26 cellular contexts compared by ENCODE assay signal in genomic region chr16:770411-770810, GRCh38. TPM values are rescaled to one million over a fixed set of nuclear protein-coding genes. Genes with fewer than 3 reads are reported as not detected.
DNase-seq lines count a peak whose midpoint lies in the region; ATAC-seq and TF ChIP-seq lines count a peak whose summit lies in the region.
"Had no signal": no experiment of that assay in that cellular context is flagged by ENCODE, and none has a peak within 500 bp of the region (broad histone marks: within the 10 kb centered on the region; RNA-seq: fewer than 3 reads in every experiment).

No MANE protein-coding gene starts in this region.

- intact Hi-C loops in esophagus squamous epithelium (cut with DNase I), result no loop called here

- no peak overlapping the region for H3K27ac ChIP-seq in neuronal stem cell (replicated peaks; ENCODE audit: low read length)
- no peak overlapping the region for H3K27ac ChIP-seq in esophagus squamous epithelium
- H3K27ac ChIP-seq: BLaER1 had no signal

- peaks cover 0 to 1% (median 0%) of the 10 kb centered on the region in 3 experiments for H3K27me3 ChIP-seq in neuronal stem cell (ENCODE audit: control insufficient read depth in 3 of 3, insufficient read depth in 3 of 3, low read depth in 1 of 3, low read length in 3 of 3)
- peaks cover 0 to 43% (median 0%) of the 10 kb centered on the region in 4 donors for H3K27me3 ChIP-seq in esophagus squamous epithelium
- H3K27me3 ChIP-seq: BE2C, BLaER1 had no signal

- peak overlapping the region; percentile 30 for H4K91ac ChIP-seq in neuronal stem cell (ENCODE audit: low read depth, low read length, poor library complexity)

- H3K4me3 ChIP-seq in neuronal stem cell (ENCODE audit: low read length in 2 of 2), result no peak overlapping the region
- H3K4me3 ChIP-seq in esophagus squamous epithelium, result no peak overlapping the region
- H3K4me3 ChIP-seq: BLaER1, GM12878 had no signal

- no CpG with 5 or more reads among the region's 13 CpGs for WGBS in neuronal stem cell (ENCODE audit: extremely low coverage in 2 of 2, insufficient read length in 2 of 2, insufficient replicate concordance in 1 of 2), 2 donors
- no CpG with 5 or more reads among the region's 13 CpGs for WGBS in esophagus squamous epithelium, 2 donors

- no peak overlapping the region for H3K4ac ChIP-seq in neuronal stem cell (ENCODE audit: low read length)

- H3K9me3 Mint-ChIP-seq in stimulated activated naive CD8-positive, alpha-beta T cell treated with anti-CD3 and anti-CD28 coated beads, Interleukin-15, amount 100 ng/mL, for 72 hours, result no peaks in the 10 kb centered on the region
- no peaks in the 10 kb centered on the region for H3K9me3 Mint-ChIP-seq in stimulated activated naive B cell treated with anti-CD40 and anti-IgM and Interleukin-4, amounts not matched to agents 10 μg/mL and 1 μg/mL and 100 μg/mL, for 72 hours
- H3K9me3 Mint-ChIP-seq: CD14-positive monocyte; CD4-positive, alpha-beta memory T cell; CD8-positive, alpha-beta memory T cell had no signal

- H3K4me1 Mint-ChIP-seq in stimulated activated naive CD8-positive, alpha-beta T cell treated with anti-CD3 and anti-CD28 coated beads, Interleukin-15, amount 100 ng/mL, for 72 hours, result no peaks in the 10 kb centered on the region
- H3K4me1 Mint-ChIP-seq in stimulated activated naive B cell treated with anti-CD40 and anti-IgM and Interleukin-4, amounts not matched to agents 10 μg/mL and 1 μg/mL and 100 μg/mL, for 72 hours, result no peaks in the 10 kb centered on the region
- H3K4me1 Mint-ChIP-seq: CD14-positive monocyte; CD4-positive, alpha-beta memory T cell; CD4-positive, CD25-positive, alpha-beta regulatory T cell; CD8-positive, alpha-beta memory T cell had no signal

- no peak for TF ChIP-seq CTCF in esophagus squamous epithelium (IDR thresholded peaks at IDR 0.05)

- H3K9me3 ChIP-seq in neuronal stem cell (replicated peaks in 1 of 2; ENCODE audit: control insufficient read depth in 2 of 2, insufficient read depth in 1 of 2, low read depth in 1 of 2, low read length in 2 of 2), result no peaks in the 10 kb centered on the region
- no peaks in the 10 kb centered on the region for H3K9me3 ChIP-seq in esophagus squamous epithelium
- H3K9me3 ChIP-seq: BE2C, BLaER1 had no signal

- H3K14ac ChIP-seq in neuronal stem cell (ENCODE audit: low read length), result no peak overlapping the region

- H2BK120ac ChIP-seq in neuronal stem cell (ENCODE audit: low read depth, low read length), result no peak overlapping the region

- peak overlapping the region; percentile 35 for H2BK5ac ChIP-seq in neuronal stem cell (ENCODE audit: low read length)

- peak overlapping the region; percentile 25 for H2AK5ac ChIP-seq in neuronal stem cell (ENCODE audit: low read depth, low read length)

- peaks cover 3% of the 10 kb centered on the region for H3K79me1 ChIP-seq in neuronal stem cell (ENCODE audit: low read depth, low read length)

- DNase-seq in stimulated activated naive CD8-positive, alpha-beta T cell treated with anti-CD3 and anti-CD28 coated beads, Interleukin-15, amount 100 ng/mL, for 72 hours, result no peak
- DNase-seq in stimulated activated naive CD8-positive, alpha-beta T cell treated with anti-CD3 and anti-CD28 coated beads, Interleukin-15, Interleukin-2, amounts not matched to agents 100 U/mL and 50 U/mL, for 24 hours, result no peak
- DNase-seq in neuronal stem cell (ENCODE audit: low spot score) (no peak), esophagus squamous epithelium (lab: John Stamatoyannopoulos, UW) (no peak)
- DNase-seq in stimulated activated naive B cell treated with anti-CD40 and anti-IgM and Interleukin-4, amounts not matched to agents 10 μg/mL and 1 μg/mL and 100 μg/mL, for 72 hours, result no peak
- DNase-seq: 8988T; ACHN; BE2C; C1 segment of cervical spinal cord; CD4-positive, alpha-beta memory T cell; CD4-positive, CD25-positive, alpha-beta regulatory T cell; CD8-positive, alpha-beta memory T cell; COR-L47; DMS 273 treated with DMSO at 0.1 percent for 48 hours; DMS153; DMS53; DMS79; DND-41; EL; GDM1 had no signal

- no peak overlapping the region for H3K23ac ChIP-seq in neuronal stem cell (ENCODE audit: low read depth, low read length, poor library complexity)

- no peaks in the 10 kb centered on the region for H3K36me3 Mint-ChIP-seq in stimulated activated naive B cell treated with anti-CD40 and anti-IgM and Interleukin-4, amounts not matched to agents 10 μg/mL and 1 μg/mL and 100 μg/mL, for 72 hours
- H3K36me3 Mint-ChIP-seq: CD14-positive monocyte; CD4-positive, alpha-beta memory T cell; CD4-positive, CD25-positive, alpha-beta regulatory T cell; CD8-positive, alpha-beta memory T cell had no signal

- no peak overlapping the region for H3K18ac ChIP-seq in neuronal stem cell (ENCODE audit: low read length)

- H3K9ac ChIP-seq in neuronal stem cell (ENCODE audit: low read depth, low read length, poor library complexity), result no peak overlapping the region
- H3K9ac ChIP-seq: BLaER1 had no signal

- H3K4me3 Mint-ChIP-seq in stimulated activated naive CD8-positive, alpha-beta T cell treated with anti-CD3 and anti-CD28 coated beads, Interleukin-15, amount 100 ng/mL, for 72 hours, result no peak overlapping the region
- no peak overlapping the region for H3K4me3 Mint-ChIP-seq in stimulated activated naive B cell treated with anti-CD40 and anti-IgM and Interleukin-4, amounts not matched to agents 10 μg/mL and 1 μg/mL and 100 μg/mL, for 72 hours
- H3K4me3 Mint-ChIP-seq: CD14-positive monocyte; CD4-positive, alpha-beta memory T cell; CD4-positive, CD25-positive, alpha-beta regulatory T cell; CD8-positive, alpha-beta memory T cell had no signal

- no peak overlapping the region for H3K27ac Mint-ChIP-seq in stimulated activated naive CD8-positive, alpha-beta T cell treated with anti-CD3 and anti-CD28 coated beads, Interleukin-15, amount 100 ng/mL, for 72 hours
- no peak overlapping the region for H3K27ac Mint-ChIP-seq in stimulated activated naive B cell treated with anti-CD40 and anti-IgM and Interleukin-4, amounts not matched to agents 10 μg/mL and 1 μg/mL and 100 μg/mL, for 72 hours
- H3K27ac Mint-ChIP-seq: CD14-positive monocyte; CD4-positive, alpha-beta memory T cell; CD4-positive, CD25-positive, alpha-beta regulatory T cell; CD8-positive, alpha-beta memory T cell had no signal

- TF ChIP-seq POLR2A in esophagus squamous epithelium (IDR thresholded peaks at IDR 0.05), result no peak

- no peaks in the 10 kb centered on the region for H3K36me3 ChIP-seq in neuronal stem cell (replicated peaks in 1 of 2; ENCODE audit: control insufficient read depth in 2 of 2, insufficient read depth in 2 of 2, low read length in 2 of 2)
- no peaks in the 10 kb centered on the region for H3K36me3 ChIP-seq in esophagus squamous epithelium
- H3K36me3 ChIP-seq: BE2C, BLaER1 had no signal

- no peaks in the 10 kb centered on the region for H3K27me3 Mint-ChIP-seq in stimulated activated naive CD8-positive, alpha-beta T cell treated with anti-CD3 and anti-CD28 coated beads, Interleukin-15, amount 100 ng/mL, for 72 hours
- peaks cover 0 to 4% of the 10 kb centered on the region in 2 donors for H3K27me3 Mint-ChIP-seq in stimulated activated naive B cell treated with anti-CD40 and anti-IgM and Interleukin-4, amounts not matched to agents 10 μg/mL and 1 μg/mL and 100 μg/mL, for 72 hours
- H3K27me3 Mint-ChIP-seq: CD4-positive, alpha-beta memory T cell; CD4-positive, CD25-positive, alpha-beta regulatory T cell; CD8-positive, alpha-beta memory T cell had no signal

- peak; percentile 24 for ATAC-seq in stimulated activated naive CD8-positive, alpha-beta T cell treated with anti-CD3 and anti-CD28 coated beads, Interleukin-15, amount 100 ng/mL, for 72 hours
- ATAC-seq in stimulated activated naive CD8-positive, alpha-beta T cell treated with anti-CD3 and anti-CD28 coated beads, Interleukin-15, Interleukin-2, amounts not matched to agents 100 U/mL and 50 U/mL, for 24 hours, result no peak
- ATAC-seq in stimulated activated naive B cell treated with anti-CD40 and anti-IgM and Interleukin-4, amounts not matched to agents 10 μg/mL and 1 μg/mL and 100 μg/mL, for 72 hours (replicated peaks), result no peak
- ATAC-seq: GM12878 had no signal

- H2BK15ac ChIP-seq in neuronal stem cell (ENCODE audit: low read length), result no peak overlapping the region

- no peak overlapping the region for H2BK12ac ChIP-seq in neuronal stem cell (ENCODE audit: low read length)

- H4K8ac ChIP-seq in neuronal stem cell (ENCODE audit: low read depth, low read length), result no peak overlapping the region

- no peak overlapping the region for H3K4me2 ChIP-seq in neuronal stem cell (ENCODE audit: insufficient read depth, low read length, poor library complexity, severe bottlenecking)
- H3K4me2 ChIP-seq: BLaER1 had no signal

- H3K4me1 ChIP-seq in neuronal stem cell (ENCODE audit: control insufficient read depth in 2 of 2, insufficient read depth in 1 of 2, low read depth in 1 of 2, low read length in 2 of 2) (peaks cover 0 to 10% of the 10 kb centered on the region in 2 donors), esophagus squamous epithelium (peaks cover 0 to 9% (median 0%) of the 10 kb centered on the region in 3 donors)
- H3K4me1 ChIP-seq: BE2C had no signal

- H2AFZ ChIP-seq in neuronal stem cell (ENCODE audit: low read length), result no peak overlapping the region

RNA-seq across cellular contexts. Expression of gene MSLN, which starts 9.9 kb away (rescaled TPM):
- 0.33 TPM for polyA plus RNA-seq in neuronal stem cell (2013, experiment 1 of 2)
- 0.43 TPM for polyA plus RNA-seq in neuronal stem cell (2013, experiment 2 of 2)
- 1 to 10 TPM in 2 of 4 donors, under 1 TPM in 2; 0.79 to 5.4 (median 2.3) TPM for total RNA-seq in esophagus squamous epithelium
- total RNA-seq: A673; CD4-positive, alpha-beta memory T cell; CD4-positive, CD25-positive, alpha-beta regulatory T cell; CD8-positive, alpha-beta memory T cell; Daoy; GM12878 had no signal
- polyA plus RNA-seq: CD4-positive, alpha-beta memory T cell; CD4-positive, CD25-positive, alpha-beta regulatory T cell; CD8-positive, alpha-beta memory T cell had no signal

RNA-seq across cellular contexts. Expression of gene RPUSD1, which starts 17.8 kb away (rescaled TPM):
- polyA plus RNA-seq in neuronal stem cell (2013, experiment 1 of 2), result 14.5 TPM
- 15.3 TPM for polyA plus RNA-seq in neuronal stem cell (2013, experiment 2 of 2)
- 10 to 100 TPM; 20.3 to 33.3 (median 24.9) TPM for total RNA-seq in esophagus squamous epithelium

RNA-seq across cellular contexts. Expression of gene CHTF18, which starts 18.0 kb away (rescaled TPM):
- polyA plus RNA-seq in neuronal stem cell (2013, experiment 1 of 2), result 77.3 TPM
- 69.6 TPM for polyA plus RNA-seq in neuronal stem cell (2013, experiment 2 of 2)
- 10 to 100 TPM in 1 of 4 donors, 1 to 10 TPM in 3; 5.0 to 17.8 (median 7.3) TPM for total RNA-seq in esophagus squamous epithelium

RNA-seq across cellular contexts. Expression of gene CIAO3, which starts 29.6 kb away (rescaled TPM):
- polyA plus RNA-seq in neuronal stem cell (2013, experiment 1 of 2), result 14.9 TPM
- 15.0 TPM for polyA plus RNA-seq in neuronal stem cell (2013, experiment 2 of 2)
- total RNA-seq in esophagus squamous epithelium, result 10 to 100 TPM; 29.7 to 34.5 (median 33.2) TPM

RNA-seq across cellular contexts. Expression of gene GNG13, which starts 30.1 kb away (rescaled TPM):
- 0.52 TPM for polyA plus RNA-seq in neuronal stem cell (2013, experiment 1 of 2)
- polyA plus RNA-seq in neuronal stem cell (2013, experiment 2 of 2), result 0.51 TPM
- not detected for total RNA-seq in esophagus squamous epithelium
- total RNA-seq: A673; CD4-positive, alpha-beta memory T cell; CD4-positive, CD25-positive, alpha-beta regulatory T cell; CD8-positive, alpha-beta memory T cell; Daoy; GM12878 had no signal
- polyA plus RNA-seq: AG04450; CD14-positive monocyte; CD4-positive, alpha-beta memory T cell; CD4-positive, CD25-positive, alpha-beta regulatory T cell; CD8-positive, alpha-beta memory T cell; GM12878 had no signal
